In genomic region chr14:105481886-105482454, GRCh38 we compare ENCODE assay signal across 8 cellular contexts. TPM values are rescaled to one million over a fixed set of nuclear protein-coding genes. Genes with fewer than 3 reads are reported as not detected.
DNase-seq lines count a peak whose midpoint lies in the region; ATAC-seq, FAIRE-seq and TF ChIP-seq lines count a peak whose summit lies in the region.

No MANE protein-coding gene starts in this region.

- TF ChIP-seq CTCF in GM13977 (IDR thresholded peaks at IDR 0.05; ENCODE audit: extremely low read depth, insufficient read depth, missing control alignments) (peak; percentile 16), bronchial epithelial cell (IDR thresholded peaks at IDR 0.05; ENCODE audit: insufficient read depth, low read length, severe bottlenecking) (peak; percentile 41), WERI-Rb-1 (IDR thresholded peaks at IDR 0.05; ENCODE audit: low read depth, low read length) (no peak)

- H3K36me3 ChIP-seq in bronchial epithelial cell (ENCODE audit: control insufficient read depth, insufficient read depth, low read length), result peaks cover 1% of the 10 kb centered on the region
- H3K36me3 ChIP-seq in WERI-Rb-1, result no peaks in the 10 kb centered on the region; the same call in 1 of the 2 replicates

- peak; percentile 97 for DNase-seq in GM13977 (ENCODE audit: low spot score)
- peak; percentile 87 for DNase-seq in NCI-H2196 (lab: John Stamatoyannopoulos, UW; ENCODE audit: unreplicated experiment)
- DNase-seq in activated CD4-positive, CD25-positive, alpha-beta regulatory T cell (lab: John Stamatoyannopoulos, UW), result peak; percentile 61 to 92 (median 78)
- DNase-seq in bronchial epithelial cell (ENCODE audit: low read depth), result peak; percentile 93
- DNase-seq in stimulated activated CD4-positive, alpha-beta T cell treated with anti-CD3 and anti-CD28 coated beads, Interleukin-12 subunit alpha, Interleukin-12 subunit beta, amount 100 ng/mL, for 24 hours (ENCODE audit: low read depth in 2 of 2), result peak; percentile 77 to 82
- DNase-seq in WERI-Rb-1, result no peak

- no peak overlapping the region for H3K27ac ChIP-seq in WERI-Rb-1

- FAIRE-seq in bronchial epithelial cell (lab: Jason Lieb, UNC) (peak; percentile 13), islet of Langerhans (lab: Jason Lieb, UNC) (peak; percentile 79)

- no peak overlapping the region for H3K4me3 ChIP-seq in bronchial epithelial cell (ENCODE audit: low read depth, low read length)
- H3K4me3 ChIP-seq in WERI-Rb-1 (ENCODE audit: low read depth, low read length), result no peak overlapping the region

- ATAC-seq in HG03108 (IDR thresholded peaks at IDR 0.05; ENCODE audit: unreplicated experiment), result peak; percentile 38

- no peaks in the 10 kb centered on the region for H3K9me3 ChIP-seq in WERI-Rb-1 (ENCODE audit: severe bottlenecking)

- H3K27me3 ChIP-seq in bronchial epithelial cell (ENCODE audit: control insufficient read depth, insufficient read depth, low read length) (no peaks in the 10 kb centered on the region), WERI-Rb-1 (ENCODE audit: insufficient read depth, low read depth, severe bottlenecking) (no peaks in the 10 kb centered on the region)

- in situ Hi-C loops in GM13977 (cut with MboI; ENCODE audit: low pct_unique_long_range_greater_than_20kb, low sequenced_read_pairs, unreplicated experiment), result no loop called here

RNA-seq across cellular contexts. Expression of gene CRIP1, which starts 4.7 kb away (rescaled TPM):
- 1.5 TPM in 1 of 2 replicates, not detected in the other for total RNA-seq in bronchial epithelial cell

RNA-seq across cellular contexts. Expression of gene CRIP2, which starts 7.3 kb away (rescaled TPM):
- total RNA-seq in bronchial epithelial cell, result 13.2 and 22.3 TPM in 2 replicates

RNA-seq across cellular contexts. Expression of gene TEDC1, which starts 9.1 kb away (rescaled TPM):
- 4.5 and 5.4 TPM in 2 replicates for total RNA-seq in bronchial epithelial cell

RNA-seq across cellular contexts. Expression of gene TMEM121, which starts 44.4 kb away (rescaled TPM):
- total RNA-seq in bronchial epithelial cell, result 0.51 and 0.53 TPM in 2 replicates
